1 cellular context compared by ENCODE assay signal in genomic region chr20:47663354-47664067, GRCh38.
TF ChIP-seq lines count a peak whose summit lies in the region.

No MANE protein-coding gene starts in this region.

TF ChIP-seq in HepG2, 621 proteins besides CTCF, POLR2A, EP300 and RAD21 (continued from another document and continues in another):
- no peak for TF ChIP-seq ATF4 (CRISPR knock-in tag; IDR thresholded peaks at IDR 0.05)
- TF ChIP-seq ZNF597 (CRISPR knock-in tag; IDR thresholded peaks at IDR 0.05), result no peak
- TF ChIP-seq HNRNPUL1 (IDR thresholded peaks at IDR 0.05; ENCODE audit: low read depth, low read length), result no peak
- TF ChIP-seq TERF1 (CRISPR knock-in tag; IDR thresholded peaks at IDR 0.05), result no peak
- no peak for TF ChIP-seq USF2 (IDR thresholded peaks at IDR 0.05; ENCODE audit: low read depth, low read length)
- TF ChIP-seq USF2 (CRISPR knock-in tag; IDR thresholded peaks at IDR 0.05; ENCODE audit: borderline replicate concordance), result no peak
- peak; percentile 51; the same call in 1 of the 2 replicates for TF ChIP-seq FOXK1 (CRISPR knock-in tag; IDR thresholded peaks at IDR 0.05; ENCODE audit: borderline replicate concordance, low read depth)
- no peak for TF ChIP-seq ZNF564 (CRISPR knock-in tag; IDR thresholded peaks at IDR 0.05)
- no peak for TF ChIP-seq SETDB1 (CRISPR knock-in tag; IDR thresholded peaks at IDR 0.05; ENCODE audit: borderline replicate concordance)
- TF ChIP-seq HDAC1 (CRISPR knock-in tag; IDR thresholded peaks at IDR 0.05), result no peak
- no peak for TF ChIP-seq NR3C1 (CRISPR knock-in tag; IDR thresholded peaks at IDR 0.05)
- no peak for TF ChIP-seq ZNF773 (CRISPR knock-in tag; IDR thresholded peaks at IDR 0.05; ENCODE audit: borderline replicate concordance)
- TF ChIP-seq MTERF4 (CRISPR knock-in tag; IDR thresholded peaks at IDR 0.05), result no peak
- no peak for TF ChIP-seq SP4 (CRISPR knock-in tag; IDR thresholded peaks at IDR 0.05)
- TF ChIP-seq DNMT3B (CRISPR knock-in tag; conservative IDR thresholded peaks at IDR 0.05), result no peak
- TF ChIP-seq ZNF747 (CRISPR knock-in tag; IDR thresholded peaks at IDR 0.05; ENCODE audit: borderline replicate concordance), result no peak
- no peak for TF ChIP-seq SP2 (CRISPR knock-in tag; IDR thresholded peaks at IDR 0.05)
- TF ChIP-seq REST (IDR thresholded peaks at IDR 0.05; ENCODE audit: borderline replicate concordance in 1 of 2, low read depth in 1 of 2, low read length in 2 of 2), result no peak
- no peak for TF ChIP-seq BATF2 (CRISPR knock-in tag; IDR thresholded peaks at IDR 0.05)
- no peak for TF ChIP-seq ZBTB46 (CRISPR knock-in tag; IDR thresholded peaks at IDR 0.05; ENCODE audit: borderline replicate concordance)
- no peak for TF ChIP-seq NFIC (IDR thresholded peaks at IDR 0.05; ENCODE audit: low read length)
- peak; percentile 56 for TF ChIP-seq PHF5A (CRISPR knock-in tag; IDR thresholded peaks at IDR 0.05; ENCODE audit: low read depth, unreplicated experiment)
- no peak for TF ChIP-seq ARID2 (CRISPR knock-in tag; IDR thresholded peaks at IDR 0.05; ENCODE audit: borderline replicate concordance)
- no peak for TF ChIP-seq ZNF703 (CRISPR knock-in tag; IDR thresholded peaks at IDR 0.05; ENCODE audit: borderline replicate concordance)
- TF ChIP-seq MIER2 (CRISPR knock-in tag; IDR thresholded peaks at IDR 0.05), result 0 out of 2 replicates have a peak, but pooled peaks have one; percentile 18
- no peak for TF ChIP-seq E2F5 (CRISPR knock-in tag; conservative IDR thresholded peaks at IDR 0.05)
- no peak for TF ChIP-seq ZFYVE20 (CRISPR knock-in tag; IDR thresholded peaks at IDR 0.05; ENCODE audit: borderline replicate concordance, low read depth)
- TF ChIP-seq MIER3 (CRISPR knock-in tag; IDR thresholded peaks at IDR 0.05; ENCODE audit: borderline replicate concordance), result no peak
- no peak for TF ChIP-seq ATRX (CRISPR knock-in tag; IDR thresholded peaks at IDR 0.05; ENCODE audit: borderline replicate concordance)
- no peak for TF ChIP-seq CENPT (CRISPR knock-in tag; IDR thresholded peaks at IDR 0.05; ENCODE audit: low read depth)
- TF ChIP-seq FOXA1 (IDR thresholded peaks at IDR 0.05), result no peak
- peak; percentile 57 for TF ChIP-seq FOXA1 (CRISPR knock-in tag; IDR thresholded peaks at IDR 0.05)
- no peak for TF ChIP-seq ZNF354B (CRISPR knock-in tag; IDR thresholded peaks at IDR 0.05)
- 0 out of 2 replicates have a peak, but pooled peaks have one; percentile 52 for TF ChIP-seq ZNF124 (CRISPR knock-in tag; IDR thresholded peaks at IDR 0.05)
- TF ChIP-seq TAF1 (CRISPR knock-in tag; IDR thresholded peaks at IDR 0.05), result no peak
- no peak for TF ChIP-seq ZNF3 (CRISPR knock-in tag; IDR thresholded peaks at IDR 0.05)
- TF ChIP-seq ZNF12 (CRISPR knock-in tag; IDR thresholded peaks at IDR 0.05), result no peak
- TF ChIP-seq ZNF609 (CRISPR knock-in tag; IDR thresholded peaks at IDR 0.05; ENCODE audit: borderline replicate concordance), result no peak
- TF ChIP-seq ZNF44 (CRISPR knock-in tag; IDR thresholded peaks at IDR 0.05), result no peak
- TF ChIP-seq CBFB (CRISPR knock-in tag; IDR thresholded peaks at IDR 0.05), result peak; percentile 87
- TF ChIP-seq ZBTB1 (CRISPR knock-in tag; IDR thresholded peaks at IDR 0.05; ENCODE audit: borderline replicate concordance), result 0 out of 2 replicates have a peak, but pooled peaks have one; percentile 13
- no peak for TF ChIP-seq RBAK (CRISPR knock-in tag; IDR thresholded peaks at IDR 0.05)
